ENCODE assay signal across 1 cellular context in genomic region chr1:111271464-111271801, GRCh38.
TF ChIP-seq lines count a peak whose summit lies in the region.

No MANE protein-coding gene starts in this region.

TF ChIP-seq in SK-N-SH treated with all-trans-retinoic acid at 6 μM for 48 hours, 23 proteins besides CTCF, POLR2A, EP300 and RAD21 (continued from another document):
- TF ChIP-seq TSHZ2 (CRISPR knock-in tag; IDR thresholded peaks at IDR 0.05) = no peak
- TF ChIP-seq GLIS3 (CRISPR knock-in tag; IDR thresholded peaks at IDR 0.05) = no peak
- no peak for TF ChIP-seq OSR1 (CRISPR knock-in tag; IDR thresholded peaks at IDR 0.05)
- TF ChIP-seq PPARA (CRISPR knock-in tag; IDR thresholded peaks at IDR 0.05; ENCODE audit: borderline replicate concordance) = no peak
- TF ChIP-seq ZC3H10 (CRISPR knock-in tag; IDR thresholded peaks at IDR 0.05) = no peak
- TF ChIP-seq TCF4 (CRISPR knock-in tag; IDR thresholded peaks at IDR 0.05; ENCODE audit: borderline replicate concordance) = no peak
- TF ChIP-seq CSRNP3 (CRISPR knock-in tag; IDR thresholded peaks at IDR 0.05) = no peak
- no peak for TF ChIP-seq ZFP30 (CRISPR knock-in tag; IDR thresholded peaks at IDR 0.05)
- TF ChIP-seq ESRRG (CRISPR knock-in tag; IDR thresholded peaks at IDR 0.05) = no peak
- no peak for TF ChIP-seq ZNF8 (CRISPR knock-in tag; IDR thresholded peaks at IDR 0.05)
- no peak for TF ChIP-seq ISL1 (CRISPR knock-in tag; IDR thresholded peaks at IDR 0.05)
- TF ChIP-seq ZNF70 (CRISPR knock-in tag; IDR thresholded peaks at IDR 0.05) = no peak
